Comparison of ENCODE assay signal across 7 cellular contexts in genomic region chr4:78938868-78939666, GRCh38. TPM values are rescaled to one million over a fixed set of nuclear protein-coding genes. Genes with fewer than 3 reads are reported as not detected.
DNase-seq lines count a peak whose midpoint lies in the region; ATAC-seq, FAIRE-seq and TF ChIP-seq lines count a peak whose summit lies in the region.

TSS of gene PAQR3 (minus strand) at chr4:78939438. CDS start at chr4:78939224, 214 bp downstream.

- peak within 1 kb of the TSS; percentile 93 for H3K27ac Mint-ChIP-seq in astrocyte (ENCODE audit: unreplicated experiment)

- H3K36me3 ChIP-seq in astrocyte (ENCODE audit: insufficient read depth, low read length) (peaks cover 2% of the 10 kb centered on the region), hepatocyte (replicated peaks; ENCODE audit: insufficient read depth, low read depth) (no peaks in the 10 kb centered on the region)

- TF ChIP-seq CTCF in astrocyte (IDR thresholded peaks at IDR 0.05; ENCODE audit: insufficient read depth, low read depth, low read length) (no peak), hepatocyte (IDR thresholded peaks at IDR 0.05; ENCODE audit: poor library complexity) (no peak), retinal pigment epithelial cell (conservative IDR thresholded peaks at IDR 0.05; ENCODE audit: low read depth, low read length) (no peak)

- no peaks in the 10 kb centered on the region for H3K36me3 Mint-ChIP-seq in astrocyte (ENCODE audit: low read depth, unreplicated experiment)

- H3K79me2 ChIP-seq in astrocyte (ENCODE audit: insufficient read depth, low read length) (peaks cover 31% of the 10 kb centered on the region), hepatocyte (no peaks in the 10 kb centered on the region)

- H3K9me3 ChIP-seq in astrocyte (ENCODE audit: insufficient read depth, low read depth, low read length) (no peaks in the 10 kb centered on the region), hepatocyte (ENCODE audit: low read depth) (no peaks in the 10 kb centered on the region)

- peak within 1 kb of the TSS; percentile 93 for H2AFZ ChIP-seq in astrocyte (ENCODE audit: low read depth, low read length)
- peak within 1 kb of the TSS; percentile 82 for H2AFZ ChIP-seq in hepatocyte

- DNase-seq in GM18507 (ENCODE audit: extremely low spot score, insufficient read length, low read depth) (peak; percentile 88), NCI-H1694 (lab: John Stamatoyannopoulos, UW) (peak; percentile 48), T-helper 22 cell (ENCODE audit: low read depth) (peak; percentile 68), astrocyte (ENCODE audit: low read depth) (peak; percentile 57), hepatocyte (ENCODE audit: low spot score) (peak; percentile 95), retinal pigment epithelial cell (ENCODE audit: low read depth) (peak; percentile 39)

- 1% methylated on average over 49 of the region's 77 CpGs for WGBS in hepatocyte (ENCODE audit: low lambda C conversion rate, missing lambda C conversion rate)

- ATAC-seq in HG02885 (IDR thresholded peaks at IDR 0.05; ENCODE audit: poor library complexity, unreplicated experiment): peak; percentile 98

- peak within 1 kb of the TSS; percentile 100 for H3K4me3 Mint-ChIP-seq in astrocyte (ENCODE audit: unreplicated experiment)

- H3K4me2 ChIP-seq in astrocyte (ENCODE audit: low read length) (peak within 1 kb of the TSS; percentile 98), hepatocyte (peak within 1 kb of the TSS; percentile 91)

- H3K9me3 Mint-ChIP-seq in astrocyte (ENCODE audit: unreplicated experiment): no peaks in the 10 kb centered on the region

- peaks cover 8% of the 10 kb centered on the region for H3K27me3 Mint-ChIP-seq in astrocyte (ENCODE audit: low read depth, unreplicated experiment)

- FAIRE-seq in GM18507 (lab: Jason Lieb, UNC) (peak; percentile 74), astrocyte (lab: Jason Lieb, UNC) (no peak)

- H3K4me1 ChIP-seq in astrocyte (ENCODE audit: insufficient read depth, low read length): peaks cover 11% of the 10 kb centered on the region
- H3K4me1 ChIP-seq in hepatocyte (ENCODE audit: insufficient read depth): peaks cover 9% of the 10 kb centered on the region

- H3K4me1 Mint-ChIP-seq in astrocyte (ENCODE audit: low read depth, unreplicated experiment): no peaks in the 10 kb centered on the region

- H3K9me2 ChIP-seq in hepatocyte (replicated peaks; ENCODE audit: insufficient read depth): no peaks in the 10 kb centered on the region

- H3K9ac ChIP-seq in astrocyte (ENCODE audit: low read length): peak within 1 kb of the TSS; percentile 92

- H3K27me3 ChIP-seq in astrocyte (ENCODE audit: insufficient read depth, low read length): peaks cover 4% of the 10 kb centered on the region
- H3K27me3 ChIP-seq in hepatocyte: no peaks in the 10 kb centered on the region

- H3K4me3 ChIP-seq in astrocyte (ENCODE audit: insufficient read depth, low read depth, low read length): peak within 1 kb of the TSS; percentile 91
- peak within 1 kb of the TSS; percentile 22 for H3K4me3 ChIP-seq in hepatocyte
- H3K4me3 ChIP-seq in retinal pigment epithelial cell (ENCODE audit: low read length): peak within 1 kb of the TSS; percentile 83

- H4K20me1 ChIP-seq in astrocyte (ENCODE audit: insufficient read depth, low read length) (peaks cover 7% of the 10 kb centered on the region), hepatocyte (ENCODE audit: insufficient read depth, poor library complexity, severe bottlenecking) (no peaks in the 10 kb centered on the region)

- peak within 1 kb of the TSS; percentile 76 for H3K27ac ChIP-seq in astrocyte (ENCODE audit: low read depth, low read length)
- H3K27ac ChIP-seq in hepatocyte: peak within 1 kb of the TSS; percentile 53

RNA-seq across cellular contexts. Expression of gene PAQR3, which starts in this region (rescaled TPM):
- 23.9 and 29.0 TPM in 2 replicates for total RNA-seq in astrocyte
- total RNA-seq in hepatocyte: 15.5 and 17.5 TPM in 2 replicates
- 6.1 and 10.2 TPM in 2 replicates for polyA plus RNA-seq in hepatocyte

Comparison
In these comparisons a context has a peak if more than half of its experiments do, and no peak if none do; other contexts are left out.
1. Peak in every context shown above with its lines: DNase-seq, ATAC-seq, H3K4me3 ChIP-seq and H3K27ac ChIP-seq.
2. DNase-seq: peak in every context shown above with its lines; median percentile 95 in hepatocyte; 88 in GM18507; 68 in T-helper 22 cell; 57 in astrocyte; 48 in NCI-H1694; 39 in retinal pigment epithelial cell.
3. H3K4me3 ChIP-seq: peak in every context shown above with its lines; median percentile 91 in astrocyte; 83 in retinal pigment epithelial cell; 22 in hepatocyte.